ENCODE assay signal across 1 cellular context in the genomic region with DNA sequence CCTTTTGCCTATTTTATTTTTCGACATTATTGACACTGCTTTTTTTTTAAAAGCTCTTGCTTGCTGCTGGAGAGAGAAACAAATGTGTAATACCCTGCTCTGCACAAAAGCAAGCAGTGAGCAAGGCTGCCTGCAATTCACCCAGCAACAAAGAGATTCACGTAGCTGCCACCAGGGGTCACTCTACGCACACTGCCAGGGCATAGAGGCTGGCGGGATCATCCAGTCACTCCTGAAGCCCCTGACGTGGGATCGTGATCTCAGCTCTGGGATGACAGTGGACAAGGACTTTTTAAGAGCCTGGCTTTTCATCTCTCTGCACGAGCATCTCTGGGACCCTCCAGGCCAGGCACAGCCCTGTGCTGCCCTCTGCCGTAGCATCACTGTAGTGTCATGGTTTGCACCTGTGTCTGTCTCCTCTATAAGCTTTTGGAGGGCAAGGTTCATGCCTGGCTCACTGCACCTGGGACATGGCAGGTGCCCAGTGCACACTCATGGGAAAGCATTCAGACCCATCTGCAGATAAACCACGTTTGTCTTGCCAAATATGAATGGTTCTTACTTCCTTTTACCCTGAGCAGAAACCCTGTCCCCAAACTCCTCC.
TF ChIP-seq lines count a peak whose summit lies in the region.

No MANE protein-coding gene starts in this region.

TF ChIP-seq in WTC11, 78 proteins besides CTCF, POLR2A, EP300 and RAD21 (continued from another document):
- no peak for TF ChIP-seq AFF4 (CRISPR knock-in tag; IDR thresholded peaks at IDR 0.05; ENCODE audit: borderline replicate concordance)
- no peak for TF ChIP-seq NFYB (CRISPR knock-in tag; conservative IDR thresholded peaks at IDR 0.05; ENCODE audit: low read depth)
- no peak for TF ChIP-seq NR1H2 (CRISPR knock-in tag; IDR thresholded peaks at IDR 0.05)
- no peak for TF ChIP-seq FOXP1 (CRISPR knock-in tag; IDR thresholded peaks at IDR 0.05; ENCODE audit: borderline replicate concordance)
- TF ChIP-seq TEAD1 (CRISPR knock-in tag; IDR thresholded peaks at IDR 0.05), result no peak
- TF ChIP-seq E2F1 (CRISPR knock-in tag; IDR thresholded peaks at IDR 0.05), result no peak
- TF ChIP-seq, protein P1, sequence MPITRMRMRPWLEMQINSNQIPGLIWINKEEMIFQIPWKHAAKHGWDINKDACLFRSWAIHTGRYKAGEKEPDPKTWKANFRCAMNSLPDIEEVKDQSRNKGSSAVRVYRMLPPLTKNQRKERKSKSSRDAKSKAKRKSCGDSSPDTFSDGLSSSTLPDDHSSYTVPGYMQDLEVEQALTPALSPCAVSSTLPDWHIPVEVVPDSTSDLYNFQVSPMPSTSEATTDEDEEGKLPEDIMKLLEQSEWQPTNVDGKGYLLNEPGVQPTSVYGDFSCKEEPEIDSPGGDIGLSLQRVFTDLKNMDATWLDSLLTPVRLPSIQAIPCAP (CRISPR knock-in tag; IDR thresholded peaks at IDR 0.05), result no peak
